Comparison of ENCODE assay signal across 19 cellular contexts in the genomic region with DNA sequence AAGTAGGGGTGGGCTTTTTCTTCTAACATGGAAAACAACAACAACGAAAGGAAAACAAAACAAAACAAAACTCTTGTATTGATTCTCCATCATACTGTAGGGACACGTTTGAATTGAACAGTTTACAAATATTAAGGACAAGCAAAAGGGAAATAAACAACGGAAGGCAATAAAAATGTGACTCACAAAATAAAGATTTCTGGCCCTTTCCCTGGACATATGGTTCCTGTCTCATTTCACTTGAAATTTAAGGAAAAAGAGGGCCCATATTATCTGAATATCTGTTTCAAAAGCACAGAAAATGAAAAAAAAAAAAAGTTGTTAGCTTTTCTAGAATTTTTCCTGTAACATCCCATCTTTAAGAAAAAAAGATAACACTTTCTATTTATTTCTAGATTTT. TPM values are rescaled to one million over a fixed set of nuclear protein-coding genes. Genes with fewer than 3 reads are reported as not detected.
A peak's percentile ranks its signal among the peaks of the same experiment; 100 is the strongest.
DNase-seq lines count a peak whose midpoint lies in the region; ATAC-seq, FAIRE-seq and TF ChIP-seq lines count a peak whose summit lies in the region.
"Had no signal": no experiment of that assay in that cellular context is flagged by ENCODE, and none has a peak within 500 bp of the region (broad histone marks: within the 10 kb centered on the region; RNA-seq: fewer than 3 reads in every experiment).

No MANE protein-coding gene starts in this region.

- H3K9me3 Mint-ChIP-seq in naive thymus-derived CD4-positive, alpha-beta T cell: peaks cover 0 to 3% (median 0%) of the 10 kb centered on the region in 11 donors
- H3K9me3 Mint-ChIP-seq: CD8-positive, alpha-beta T cell; HFFc6 had no signal

- peaks cover 8 to 18% of the 10 kb centered on the region in 2 experiments for H3K79me1 ChIP-seq in IMR-90 (ENCODE audit: low read depth in 1 of 2, low read length in 2 of 2)

- no peaks in the 10 kb centered on the region for H3K9me1 ChIP-seq in IMR-90 (ENCODE audit: insufficient read depth, low read length)

- no peak overlapping the region for H4K5ac ChIP-seq in IMR-90 (ENCODE audit: low read depth, low read length)

- H4K8ac ChIP-seq in IMR-90 (ENCODE audit: low read depth in 2 of 2, low read length in 2 of 2): no peak overlapping the region

- TF ChIP-seq CTCF in IMR-90 (conservative IDR thresholded peaks at IDR 0.05; ENCODE audit: low read depth, low read length): no peak
- no peak for TF ChIP-seq CTCF in pancreas (IDR thresholded peaks at IDR 0.05)

- H2BK20ac ChIP-seq in IMR-90 (ENCODE audit: low read depth, low read length): no peak overlapping the region

- H3K27me3 Mint-ChIP-seq in naive thymus-derived CD4-positive, alpha-beta T cell: peaks cover 0 to 12% (median 0%) of the 10 kb centered on the region in 5 donors

- no peak overlapping the region for H3K9ac ChIP-seq in IMR-90 (ENCODE audit: low read depth, low read length)

- no peak overlapping the region for H2BK120ac ChIP-seq in IMR-90 (ENCODE audit: low read depth, low read length)

- H3K4me1 ChIP-seq in IMR-90 (ENCODE audit: control insufficient read depth, insufficient read depth, low read length) (no peaks in the 10 kb centered on the region), pancreas (peaks cover 0 to 8% (median 2%) of the 10 kb centered on the region in 3 donors)
- peaks cover 10 to 11% of the 10 kb centered on the region in 2 donors for H3K4me1 ChIP-seq in naive thymus-derived CD4-positive, alpha-beta T cell (ENCODE audit: control insufficient read depth in 2 of 2, insufficient read depth in 2 of 2, low read length in 2 of 2)

- no peak for TF ChIP-seq POLR2A in IMR-90 (IDR thresholded peaks at IDR 0.05; ENCODE audit: low read depth, low read length)

- no peaks in the 10 kb centered on the region for H3K9me3 ChIP-seq in IMR-90 (ENCODE audit: control insufficient read depth, insufficient read depth, low read length)
- H3K9me3 ChIP-seq in naive thymus-derived CD4-positive, alpha-beta T cell (ENCODE audit: control insufficient read depth in 2 of 3, low read length in 3 of 3): no peaks in the 10 kb centered on the region
- no peaks in the 10 kb centered on the region for H3K9me3 ChIP-seq in pancreas
- H3K9me3 ChIP-seq: A549 had no signal

- H3K56ac ChIP-seq in IMR-90 (ENCODE audit: extremely low read depth, insufficient read depth, low read length): no peak overlapping the region

- H3K4ac ChIP-seq in IMR-90 (ENCODE audit: low read depth, low read length): no peak overlapping the region

- H4K20me1 ChIP-seq in IMR-90 (ENCODE audit: insufficient read depth, low read length): no peaks in the 10 kb centered on the region

- no peak overlapping the region for H2BK15ac ChIP-seq in IMR-90 (ENCODE audit: low read depth, low read length)

- H3K27ac ChIP-seq in IMR-90 (ENCODE audit: insufficient read depth, low read length) (no peak overlapping the region; the same call in 1 of the 2 replicates), pancreas (no peak overlapping the region)
- H3K27ac ChIP-seq in naive thymus-derived CD4-positive, alpha-beta T cell (ENCODE audit: low read depth, low read length): no peak overlapping the region
- H3K27ac ChIP-seq: A549 had no signal

- BruUV-seq in IMR-90 (replicated peaks; lab: Mats Ljungman, UMichigan): no TSS peak

- in situ Hi-C loops in IMR-90 (cut with MboI; ENCODE audit: low sequenced_read_pairs): no loop called here

- H3K4me1 Mint-ChIP-seq in naive thymus-derived CD4-positive, alpha-beta T cell: peaks cover 10 to 24% (median 23%) of the 10 kb centered on the region in 7 donors

- no peaks in the 10 kb centered on the region for H3K27me3 ChIP-seq in IMR-90 (ENCODE audit: control insufficient read depth, insufficient read depth, low read length)
- H3K27me3 ChIP-seq in naive thymus-derived CD4-positive, alpha-beta T cell (ENCODE audit: control insufficient read depth in 2 of 2, insufficient read depth in 2 of 2, low read length in 2 of 2): no peaks in the 10 kb centered on the region
- no peaks in the 10 kb centered on the region for H3K27me3 ChIP-seq in pancreas

- POLR2A ChIA-PET in IMR-90 (lab: Charles Lee; ENCODE audit: unreplicated experiment): no interaction called here
- POLR2A ChIA-PET in naive thymus-derived CD4-positive, alpha-beta T cell (lab: Charles Lee): interaction anchor here (1.5 kb wide), 2 partner anchors 9 to 23 kb away, joined by 5 read pairs; no protein-coding TSS in a partner anchor

- CTCF ChIA-PET in IMR-90 (lab: Yijun Ruan, JAX): no interaction called here
- CTCF ChIA-PET in naive thymus-derived CD4-positive, alpha-beta T cell (lab: Charles Lee): no interaction called here

- no peak overlapping the region for H2AK9ac ChIP-seq in IMR-90 (replicated peaks; ENCODE audit: low read depth, low read length, poor library complexity)

- H3K4me3 Mint-ChIP-seq in naive thymus-derived CD4-positive, alpha-beta T cell: no peak overlapping the region
- H3K4me3 Mint-ChIP-seq: CD8-positive, alpha-beta T cell; HFFc6 had no signal

- no peak for TF ChIP-seq RAD21 in IMR-90 (IDR thresholded peaks at IDR 0.05; ENCODE audit: low read length)

- no peaks in the 10 kb centered on the region for H3K36me3 ChIP-seq in IMR-90 (ENCODE audit: control insufficient read depth, insufficient read depth, low read length)
- H3K36me3 ChIP-seq in naive thymus-derived CD4-positive, alpha-beta T cell (ENCODE audit: control insufficient read depth in 2 of 3, insufficient read depth in 3 of 3, low read length in 3 of 3): peaks cover 0 to 7% (median 0%) of the 10 kb centered on the region in 3 experiments
- H3K36me3 ChIP-seq in pancreas: no peaks in the 10 kb centered on the region

- no peak overlapping the region for H4K91ac ChIP-seq in IMR-90 (ENCODE audit: insufficient read depth, low read depth, low read length)

- intact Hi-C loops in IMR-90 (cut with micrococcal nuclease): no loop called here
- intact Hi-C loops in naive thymus-derived CD4-positive, alpha-beta T cell (cut with micrococcal nuclease): loop anchor here in 1 of 2 donors (10.0 kb wide), 3 partner anchors 594 to 1976 kb away; partner anchors contain the start of genes GBP5, LRRC8C and SH3GLB1
- intact Hi-C loops in pancreas (cut with DNase I): no loop called here

- dilution Hi-C loops in IMR-90 (cut with HindIII; ENCODE audit: low sequenced_read_pairs, unreplicated experiment): no loop called here

- no peak overlapping the region for H3K23ac ChIP-seq in IMR-90 (ENCODE audit: low read depth, low read length)

- H3K36me3 Mint-ChIP-seq in naive thymus-derived CD4-positive, alpha-beta T cell: no peaks in the 10 kb centered on the region

- WGBS in IMR-90 (ENCODE audit: extremely low coverage in 2 of 2, insufficient read length in 1 of 2), 2 experiments: no CpG with 5 or more reads among the region's 3 CpGs
- WGBS in pancreas, 2 donors: 54 to 74% methylated on average over 3 of the region's 3 CpGs

- H2AFZ ChIP-seq in IMR-90 (replicated peaks; ENCODE audit: low read length, poor library complexity): no peak overlapping the region

- H2BK5ac ChIP-seq in IMR-90 (ENCODE audit: low read depth, low read length, poor library complexity, severe bottlenecking): no peak overlapping the region

- H3K27ac Mint-ChIP-seq in naive thymus-derived CD4-positive, alpha-beta T cell: peak overlapping the region in 6 of 9 donors; percentile 27 to 88 (median 63)
- H3K27ac Mint-ChIP-seq: CD8-positive, alpha-beta T cell; HFFc6 had no signal

- H2AK5ac ChIP-seq in IMR-90 (ENCODE audit: low read depth, low read length): no peak overlapping the region

- DNase-seq in EH (ENCODE audit: low read depth): peak; percentile 38
- peak; percentile 32 for DNase-seq in IMR-90
- peak; percentile 24 for DNase-seq in dermis blood vessel endothelial cell
- no peak for DNase-seq in naive thymus-derived CD4-positive, alpha-beta T cell
- no peak for DNase-seq in pancreas
- no peak for DNase-seq in middle frontal gyrus (ENCODE audit: extremely low spot score, low spot score)
- no peak for DNase-seq in stimulated activated naive CD8-positive, alpha-beta T cell treated with anti-CD3 and anti-CD28 coated beads, Interleukin-15, Interleukin-2, amounts not matched to agents 100 U/mL and 50 U/mL, for 24 hours
- DNase-seq: Calu3; CD8-positive, alpha-beta T cell; DMS53; HFFc6; KG1; NCI-H1417 treated with DMSO at 0.1 percent for 48 hours; NCI-H187 treated with DMSO at 0.1 percent for 48 hours; NCI-H446; NCI-H69; NK-92 treated with Interleukin-12 subunit alpha and Interleukin-12 subunit beta, amount 100 ng/mL, for 24 hours; Right ventricle myocardium superior had no signal

- H3K18ac ChIP-seq in IMR-90 (ENCODE audit: low read depth, low read length): no peak overlapping the region

- H3K4me3 ChIP-seq in IMR-90 (ENCODE audit: insufficient read depth, low read depth, low read length) (no peak overlapping the region), pancreas (no peak overlapping the region)
- no peak overlapping the region for H3K4me3 ChIP-seq in naive thymus-derived CD4-positive, alpha-beta T cell (ENCODE audit: low read length)
- H3K4me3 ChIP-seq: A549 had no signal

- H3K4me2 ChIP-seq in IMR-90 (ENCODE audit: low read depth, low read length): no peak overlapping the region
- H3K4me2 ChIP-seq: A549 had no signal

- no peak for ATAC-seq in IMR-90 (ENCODE audit: low read depth)
- ATAC-seq in naive thymus-derived CD4-positive, alpha-beta T cell: no peak
- ATAC-seq in pancreas: no peak
- no peak for ATAC-seq in stimulated activated naive CD8-positive, alpha-beta T cell treated with anti-CD3 and anti-CD28 coated beads, Interleukin-15, Interleukin-2, amounts not matched to agents 100 U/mL and 50 U/mL, for 24 hours
- ATAC-seq: A549; CD8-positive, alpha-beta T cell had no signal

- no peak overlapping the region for H3K14ac ChIP-seq in IMR-90 (replicated peaks; ENCODE audit: low read depth, low read length)

- FAIRE-seq in pancreas (lab: Jason Lieb, UNC): no peak
- FAIRE-seq: A549 had no signal

TF ChIP-seq in IMR-90, 13 proteins besides CTCF, POLR2A, EP300 and RAD21 (continues in another document):
- TF ChIP-seq FOS (IDR thresholded peaks at IDR 0.05; ENCODE audit: low read depth, low read length): no peak
- no peak for TF ChIP-seq NFE2L2 (IDR thresholded peaks at IDR 0.05; ENCODE audit: low read depth, low read length)
- TF ChIP-seq RCOR1 (IDR thresholded peaks at IDR 0.05; ENCODE audit: insufficient replicate concordance, low read length): no peak

RNA-seq across cellular contexts. Expression of gene PKN2, which starts 3.6 kb away (rescaled TPM):
- total RNA-seq in IMR-90 (2012; rRNA removed) (22.2 and 40.8 TPM in 2 replicates), dermis blood vessel endothelial cell (29.6 and 45.5 TPM in 2 replicates), pancreas (10 to 100 TPM; 14.2 to 28.8 (median 17.6) TPM)
- polyA plus RNA-seq in IMR-90 (2012; rRNA removed) (9.9 and 12.7 TPM in 2 replicates), pancreas (10 to 100 TPM in 1 of 2 donors, 1 to 10 TPM in 1; 6.5 to 15.1 TPM)
- polyA plus RNA-seq in IMR-90 (2012; cell fraction: cytosol; rRNA removed): 1.1 and 1.4 TPM in 2 replicates
- 2.8 and 30.9 TPM in 2 replicates for polyA plus RNA-seq in IMR-90 (2012; cell fraction: nucleus; rRNA removed; ENCODE audit: low replicate concordance)
- total RNA-seq in naive thymus-derived CD4-positive, alpha-beta T cell: 10 to 100 TPM; 32.1 to 53.8 (median 46.9) TPM
- polyA plus RNA-seq in naive thymus-derived CD4-positive, alpha-beta T cell: 10 to 100 TPM in 1 of 2 donors, 1 to 10 TPM in 1; 9.0 to 10.2 TPM

Comparison
In these comparisons a context has a peak if more than half of its experiments do, and no peak if none do; other contexts are left out.
1. DNase-seq: peak in EH (single experiment), IMR-90 (single experiment) and dermis blood vessel endothelial cell (single experiment); none in naive thymus-derived CD4-positive, alpha-beta T cell (0 of 9), pancreas (0 of 6), middle frontal gyrus (single experiment) and stimulated activated naive CD8-positive, alpha-beta T cell treated with anti-CD3 and anti-CD28 coated beads, Interleukin-15, Interleukin-2, amounts not matched to agents 100 U/mL and 50 U/mL, for 24 hours (single experiment).